Comparison of ENCODE assay signal across 15 cellular contexts in genomic region chr21:26945916-26946315, GRCh38. TPM values are rescaled to one million over a fixed set of nuclear protein-coding genes. Genes with fewer than 3 reads are reported as not detected.
A peak's percentile ranks its signal among the peaks of the same experiment; 100 is the strongest.
DNase-seq lines count a peak whose midpoint lies in the region; ATAC-seq, FAIRE-seq and TF ChIP-seq lines count a peak whose summit lies in the region.
"Had no signal": no experiment of that assay in that cellular context is flagged by ENCODE, and none has a peak within 500 bp of the region (broad histone marks: within the 10 kb centered on the region; RNA-seq: fewer than 3 reads in every experiment).

No MANE protein-coding gene starts in this region.

- no peak overlapping the region for H3K27ac ChIP-seq in ACC112 (ENCODE audit: low read depth, low read length)
- no peak overlapping the region for H3K27ac ChIP-seq in pancreas
- H3K27ac ChIP-seq: SJSA1 had no signal

- H3K36me3 ChIP-seq in ACC112 (ENCODE audit: insufficient read depth, low read length) (no peaks in the 10 kb centered on the region; the same call in 1 of the 2 replicates), pancreas (no peaks in the 10 kb centered on the region)
- H3K36me3 ChIP-seq: SJSA1 had no signal

- H3K27me3 ChIP-seq in ACC112 (ENCODE audit: insufficient read depth, low read length) (no peaks in the 10 kb centered on the region), pancreas (peaks cover 0 to 4% (median 0%) of the 10 kb centered on the region in 4 donors)
- H3K27me3 ChIP-seq: SJSA1 had no signal

- H2AFZ ChIP-seq in ACC112 (ENCODE audit: low read length, unreplicated experiment) = no peak overlapping the region

- ATAC-seq in left cardiac atrium = peak; percentile 75 to 82
- ATAC-seq in pancreas = peak in 3 of 4 donors; percentile 18 to 55 (median 37)
- no peak for ATAC-seq in GM21576 (IDR thresholded peaks at IDR 0.05; ENCODE audit: unreplicated experiment)
- ATAC-seq in HG03159 (IDR thresholded peaks at IDR 0.05; ENCODE audit: unreplicated experiment) = no peak

- no peak for TF ChIP-seq CTCF in pancreas (IDR thresholded peaks at IDR 0.05)

- no peak for FAIRE-seq in pancreas (lab: Jason Lieb, UNC)

- H3K9me3 ChIP-seq in pancreas = no peaks in the 10 kb centered on the region
- H3K9me3 ChIP-seq: SJSA1 had no signal

- DNase-seq in RPMI7951 (ENCODE audit: low read depth) (peak; percentile 5), left cardiac atrium (peak; percentile 30), pancreas (no peak), CD1c-positive myeloid dendritic cell (ENCODE audit: extremely low spot score) (no peak), NCI-H187 treated with DMSO at 0.1 percent for 48 hours (lab: John Stamatoyannopoulos, UW) (no peak)
- DNase-seq: ACHN; activated CD4-positive, CD25-positive, alpha-beta regulatory T cell treated with anti-CD3 and anti-CD28 coated beads, Interleukin-2, amount 50 U/mL, for 72 hours; activated gamma-delta T cell treated with Interleukin-2 at 50 U/mL for 16 hours; dermis blood vessel endothelial cell; Karpas-422 had no signal

- no peaks in the 10 kb centered on the region for H3K79me2 ChIP-seq in ACC112 (ENCODE audit: control insufficient read depth, insufficient read depth, low read length, unreplicated experiment)

- intact Hi-C loops in left cardiac atrium (cut with DNase I) (no loop called here), pancreas (cut with DNase I) (no loop called here)

- H3K4me3 ChIP-seq in ACC112 (ENCODE audit: low read depth, low read length) = peak overlapping the region; percentile 19; the same call in 1 of the 2 replicates
- no peak overlapping the region for H3K4me3 ChIP-seq in pancreas
- H3K4me3 ChIP-seq: SJSA1 had no signal

- WGBS in pancreas, 2 donors = 61 to 65% methylated on average over 8 of the region's 8 CpGs

- peaks cover 5% of the 10 kb centered on the region for H3K4me1 ChIP-seq in ACC112 (ENCODE audit: control insufficient read depth, insufficient read depth, low read length, unreplicated experiment)
- H3K4me1 ChIP-seq in pancreas = no peaks in the 10 kb centered on the region
- H3K4me1 ChIP-seq: SJSA1 had no signal

RNA-seq across cellular contexts. Expression of gene ADAMTS5, which starts 21.0 kb away (rescaled TPM):
- 0.29 and 0.36 TPM in 2 replicates for total RNA-seq in RPMI7951 (2014; rRNA removed; shearing (Covaris generic))
- 1 to 10 TPM; 7.2 to 7.9 TPM for total RNA-seq in left cardiac atrium
- total RNA-seq in pancreas = 1 to 10 TPM in 1 of 6 donors, under 1 TPM in 5; 0.14 to 3.4 (median 0.61) TPM
- polyA plus RNA-seq in pancreas = under 1 TPM; 0.46 to 0.54 TPM
- total RNA-seq: NCI-H460 had no signal

Comparison
In these comparisons a context has a peak if more than half of its experiments do, and no peak if none do; other contexts are left out.
1. DNase-seq: peak in RPMI7951 (single experiment) and left cardiac atrium (single experiment); none in pancreas (0 of 6), CD1c-positive myeloid dendritic cell (single experiment) and NCI-H187 treated with DMSO at 0.1 percent for 48 hours (single experiment).
2. ATAC-seq: peak in left cardiac atrium (2 of 2) and pancreas (3 of 4); none in GM21576 (single experiment) and HG03159 (single experiment).